ENCODE assay signal across 11 cellular contexts in the genomic region with DNA sequence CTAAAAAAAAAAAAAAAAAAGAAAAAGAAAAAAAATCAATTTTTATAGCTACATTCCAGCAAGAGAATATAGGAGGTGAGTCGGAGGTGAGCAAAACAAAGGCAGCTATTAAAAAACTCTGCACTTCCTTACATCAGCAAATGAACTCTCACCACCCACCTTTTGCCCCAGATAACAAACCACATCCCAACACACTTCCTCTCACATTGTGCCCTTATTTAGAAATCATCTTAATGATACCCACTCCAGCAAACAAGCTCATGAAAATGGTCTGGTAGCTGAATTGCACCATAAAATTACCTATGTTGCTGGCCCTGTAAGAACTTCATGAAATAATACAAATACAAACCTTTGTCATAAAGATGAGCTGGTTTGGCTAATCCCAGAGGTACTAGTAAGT.
DNase-seq lines count a peak whose midpoint lies in the region; ATAC-seq and TF ChIP-seq lines count a peak whose summit lies in the region.
"Had no signal": no experiment of that assay in that cellular context is flagged by ENCODE, and none has a peak within 500 bp of the region (broad histone marks: within the 10 kb centered on the region; RNA-seq: fewer than 3 reads in every experiment).

No MANE protein-coding gene starts in this region.

- H4K20me1 ChIP-seq in neural progenitor cell (ENCODE audit: low read depth), result peaks cover 36% of the 10 kb centered on the region

- H3K9me3 ChIP-seq in neural progenitor cell (ENCODE audit: low read depth), result no peaks in the 10 kb centered on the region

- no peak overlapping the region for H3K4me3 Mint-ChIP-seq in activated T-cell treated with anti-CD3 and anti-CD28 coated beads, Interleukin-2, amount 50 U/mL, for 4 hours
- no peak overlapping the region for H3K4me3 Mint-ChIP-seq in neural progenitor cell

- H3K27ac Mint-ChIP-seq in neural progenitor cell, result peak overlapping the region; percentile 61

- H3K4me1 ChIP-seq in neural progenitor cell, result peaks cover 15% of the 10 kb centered on the region

- peaks cover 46% of the 10 kb centered on the region for H3K36me3 Mint-ChIP-seq in activated T-cell treated with anti-CD3 and anti-CD28 coated beads, Interleukin-2, amount 50 U/mL, for 4 hours (ENCODE audit: insufficient read depth)
- peaks cover 47% of the 10 kb centered on the region for H3K36me3 Mint-ChIP-seq in neural progenitor cell

- no peak overlapping the region for H3K4me2 ChIP-seq in neural progenitor cell

- peak; percentile 47 for ATAC-seq in HG03460 (IDR thresholded peaks at IDR 0.05; ENCODE audit: unreplicated experiment)
- peak; percentile 81 to 82 for ATAC-seq in activated T-cell treated with anti-CD3 and anti-CD28 coated beads, Interleukin-2, amount 50 U/mL, for 4 hours

- H3K27me3 Mint-ChIP-seq in activated T-cell treated with anti-CD3 and anti-CD28 coated beads, Interleukin-2, amount 50 U/mL, for 4 hours (ENCODE audit: low read depth), result no peaks in the 10 kb centered on the region
- H3K27me3 Mint-ChIP-seq in neural progenitor cell (ENCODE audit: insufficient read depth, low read depth), result no peaks in the 10 kb centered on the region

- H3K36me3 ChIP-seq in neural progenitor cell, result peaks cover 14% of the 10 kb centered on the region

- H3K27me3 ChIP-seq in neural progenitor cell, result no peaks in the 10 kb centered on the region

- H3K4me1 Mint-ChIP-seq in activated T-cell treated with anti-CD3 and anti-CD28 coated beads, Interleukin-2, amount 50 U/mL, for 4 hours (ENCODE audit: low read depth), result peaks cover 50% of the 10 kb centered on the region
- peaks cover 37% of the 10 kb centered on the region for H3K4me1 Mint-ChIP-seq in neural progenitor cell

- no peak for TF ChIP-seq CTCF in neural progenitor cell (IDR thresholded peaks at IDR 0.05)

- peaks cover 61% of the 10 kb centered on the region for H3F3A ChIP-seq in neural progenitor cell (ENCODE audit: low read depth)

- H3K4me3 ChIP-seq in neural progenitor cell, result no peak overlapping the region

- peaks cover 18% of the 10 kb centered on the region for H3K79me2 ChIP-seq in neural progenitor cell (ENCODE audit: low read depth)

- no peak overlapping the region for H3K27ac ChIP-seq in neural progenitor cell

- H3K9ac ChIP-seq in neural progenitor cell, result no peak overlapping the region

- H3K9me3 Mint-ChIP-seq in activated T-cell treated with anti-CD3 and anti-CD28 coated beads, Interleukin-2, amount 50 U/mL, for 4 hours, result no peaks in the 10 kb centered on the region
- H3K9me3 Mint-ChIP-seq in neural progenitor cell, result no peaks in the 10 kb centered on the region

- no peak overlapping the region for H2AFZ ChIP-seq in neural progenitor cell (replicated peaks)

- peak; percentile 7 for DNase-seq in NK-92 treated with Interleukin-12 subunit alpha and Interleukin-12 subunit beta, amount 100 ng/mL, for 24 hours (lab: John Stamatoyannopoulos, UW)
- DNase-seq in NK-92 (lab: John Stamatoyannopoulos, UW; ENCODE audit: unreplicated experiment) (no peak), neural progenitor cell (ENCODE audit: low spot score) (no peak), NCI-H2196 (lab: John Stamatoyannopoulos, UW; ENCODE audit: unreplicated experiment) (no peak), NCI-H446 treated with DMSO at 0.1 percent for 48 hours (lab: John Stamatoyannopoulos, UW) (no peak), GM19240 (ENCODE audit: insufficient read length, low spot score) (no peak)
- DNase-seq in activated T-cell treated with anti-CD3 and anti-CD28 coated beads, Interleukin-2, amount 50 U/mL, for 4 hours, result no peak
- DNase-seq: ACHN, mesenchymal stem cell, NCI-H526 had no signal
